Comparison of ENCODE assay signal across 8 cellular contexts in the genomic region with DNA sequence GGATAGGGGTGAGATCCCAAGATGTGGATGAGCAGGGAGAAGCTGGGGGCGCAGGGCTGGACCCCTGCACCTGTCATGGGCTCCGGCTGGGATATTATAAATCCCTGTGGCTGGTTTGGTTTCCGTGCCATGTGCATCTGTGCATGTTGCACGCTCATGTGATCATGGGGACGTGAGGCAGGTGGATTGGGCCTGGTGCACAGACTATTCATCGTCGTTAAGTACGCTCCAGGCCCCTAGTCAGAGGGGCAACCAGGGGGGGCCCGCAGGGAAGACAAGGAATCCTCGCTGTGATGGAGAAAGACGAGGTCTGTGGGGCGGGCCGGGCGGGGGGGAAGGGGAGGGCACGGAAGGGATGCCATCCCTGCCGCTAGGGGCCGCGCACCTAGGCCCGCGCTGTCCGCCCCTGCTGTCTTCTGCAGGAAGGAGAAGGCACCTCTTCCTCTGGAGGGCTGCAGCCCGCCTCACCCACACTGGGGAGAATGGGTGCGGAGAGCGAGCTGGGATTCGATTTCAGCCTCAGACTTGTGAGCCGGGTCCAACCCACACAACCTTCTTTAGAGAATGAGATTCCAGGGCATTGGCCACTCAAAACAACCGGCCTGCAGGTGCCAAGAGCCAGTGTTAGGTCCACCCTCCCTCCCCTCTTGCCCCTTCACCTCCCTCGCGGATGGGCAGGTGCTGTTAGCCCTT. TPM values are rescaled to one million over a fixed set of nuclear protein-coding genes. Genes with fewer than 3 reads are reported as not detected.
A peak's percentile ranks its signal among the peaks of the same experiment; 100 is the strongest.
DNase-seq lines count a peak whose midpoint lies in the region; ATAC-seq, FAIRE-seq and TF ChIP-seq lines count a peak whose summit lies in the region.

No MANE protein-coding gene starts in this region.

- peaks cover 20% of the 10 kb centered on the region for H3K27me3 Mint-ChIP-seq in mesothelial cell of epicardium (ENCODE audit: low read depth)

- H3K27me3 ChIP-seq in bronchial epithelial cell (ENCODE audit: control insufficient read depth, insufficient read depth, low read length): no peaks in the 10 kb centered on the region

- no peaks in the 10 kb centered on the region for H3K9me3 Mint-ChIP-seq in mesothelial cell of epicardium

- no peak for ATAC-seq in GM21515 (IDR thresholded peaks at IDR 0.05; ENCODE audit: unreplicated experiment)
- ATAC-seq in HG02981 (IDR thresholded peaks at IDR 0.05; ENCODE audit: unreplicated experiment): no peak
- no peak for ATAC-seq in GM19328 (IDR thresholded peaks at IDR 0.05; ENCODE audit: unreplicated experiment)

- H3K36me3 ChIP-seq in bronchial epithelial cell (ENCODE audit: control insufficient read depth, insufficient read depth, low read length): peaks cover 5% of the 10 kb centered on the region

- H3K4me3 ChIP-seq in bronchial epithelial cell (ENCODE audit: low read depth, low read length): peak overlapping the region; percentile 36

- H3K27ac Mint-ChIP-seq in mesothelial cell of epicardium: no peak overlapping the region

- no peak for TF ChIP-seq CTCF in bronchial epithelial cell (IDR thresholded peaks at IDR 0.05; ENCODE audit: insufficient read depth, low read length, severe bottlenecking)
- TF ChIP-seq CTCF in mesothelial cell of epicardium (IDR thresholded peaks at IDR 0.05; ENCODE audit: unreplicated experiment): no peak

- no peak for FAIRE-seq in bronchial epithelial cell (lab: Jason Lieb, UNC)

- peak overlapping the region; percentile 89 for H3K4me3 Mint-ChIP-seq in mesothelial cell of epicardium

- DNase-seq in ELF-1 (ENCODE audit: low read depth, low spot score): peak; percentile 46
- DNase-seq in NCI-H1930 (lab: John Stamatoyannopoulos, UW): peak; percentile 13 to 28
- no peak for DNase-seq in bronchial epithelial cell (ENCODE audit: low read depth)
- DNase-seq in mesothelial cell of epicardium (ENCODE audit: low spot score in 2 of 2, unreplicated experiment in 2 of 2): no peak
- DNase-seq in pons (ENCODE audit: low spot score): no peak

- peaks cover 2% of the 10 kb centered on the region for H3K36me3 Mint-ChIP-seq in mesothelial cell of epicardium

- peaks cover 24% of the 10 kb centered on the region for H3K4me1 Mint-ChIP-seq in mesothelial cell of epicardium

RNA-seq across cellular contexts. Expression of gene LRP8, which starts 0.8 kb away (rescaled TPM):
- total RNA-seq in bronchial epithelial cell: 6.7 and 8.4 TPM in 2 replicates
- total RNA-seq in mesothelial cell of epicardium: 18.2 to 19.9 TPM (median 19.2 TPM) in 3 replicates

Comparison
In these comparisons a context has a peak if more than half of its experiments do, and no peak if none do; other contexts are left out.
1. DNase-seq: peak in ELF-1 (single experiment) and NCI-H1930 (2 of 2); none in bronchial epithelial cell (single experiment), mesothelial cell of epicardium (0 of 2) and pons (single experiment).